Comparison of ENCODE assay signal across 20 cellular contexts in genomic region chr11:70694371-70694770, GRCh38.
DNase-seq lines count a peak whose midpoint lies in the region; ATAC-seq and TF ChIP-seq lines count a peak whose summit lies in the region.
"Had no signal": no experiment of that assay in that cellular context is flagged by ENCODE, and none has a peak within 500 bp of the region (broad histone marks: within the 10 kb centered on the region; RNA-seq: fewer than 3 reads in every experiment).

No MANE protein-coding gene starts in this region.

- 0 out of 2 replicates have a peak, but pooled peaks cover 6% of the 10 kb centered on the region for H3K36me3 Mint-ChIP-seq in HFFc6 (ENCODE audit: low read depth)
- H3K36me3 Mint-ChIP-seq: CD8-positive, alpha-beta memory T cell had no signal

- peak overlapping the region; percentile 27 for H2BK15ac ChIP-seq in neuronal stem cell (ENCODE audit: low read length)

- no peak overlapping the region for H3K27ac Mint-ChIP-seq in HFFc6
- H3K27ac Mint-ChIP-seq: CD8-positive, alpha-beta memory T cell had no signal

- no peak overlapping the region for H3K18ac ChIP-seq in neuronal stem cell (ENCODE audit: low read length)

- intact Hi-C loops in Right ventricle myocardium inferior (cut with DNase I) (no loop called here), left cardiac atrium (cut with DNase I) (no loop called here), testis (cut with DNase I; ENCODE audit: low total_unique reads) (no loop called here)

- H3K9me3 ChIP-seq in neuronal stem cell (replicated peaks in 1 of 2; ENCODE audit: control insufficient read depth in 2 of 2, insufficient read depth in 1 of 2, low read depth in 1 of 2, low read length in 2 of 2) (no peaks in the 10 kb centered on the region), testis (no peaks in the 10 kb centered on the region)
- H3K9me3 ChIP-seq: HAP-1 had no signal

- peak overlapping the region; percentile 21 for H3K9ac ChIP-seq in neuronal stem cell (ENCODE audit: low read depth, low read length, poor library complexity)
- H3K9ac ChIP-seq: BLaER1 had no signal

- H3K79me1 ChIP-seq in neuronal stem cell (ENCODE audit: low read depth, low read length) = no peaks in the 10 kb centered on the region

- H2BK12ac ChIP-seq in neuronal stem cell (ENCODE audit: low read length) = no peak overlapping the region

- H2AK5ac ChIP-seq in neuronal stem cell (ENCODE audit: low read depth, low read length) = no peak overlapping the region

- H2BK5ac ChIP-seq in neuronal stem cell (ENCODE audit: low read length) = no peak overlapping the region

- H3K14ac ChIP-seq in neuronal stem cell (ENCODE audit: low read length) = no peak overlapping the region

- no CpG with 5 or more reads among the region's 1 CpG for WGBS in neuronal stem cell (ENCODE audit: extremely low coverage in 2 of 2, insufficient read length in 2 of 2, insufficient replicate concordance in 1 of 2), 2 donors
- WGBS in testis, 2 donors = 67 to 81% methylated on average over 1 of the region's 1 CpG

- no peak overlapping the region for H2AFZ ChIP-seq in neuronal stem cell (ENCODE audit: low read length)

- no peak for TF ChIP-seq POLR2A in testis (IDR thresholded peaks at IDR 0.05)

- no peaks in the 10 kb centered on the region for H3K4me1 Mint-ChIP-seq in HFFc6 (ENCODE audit: low read depth)
- H3K4me1 Mint-ChIP-seq: CD8-positive, alpha-beta memory T cell had no signal

- ATAC-seq in Right ventricle myocardium inferior (no peak), left cardiac atrium (no peak), HG03565 (IDR thresholded peaks at IDR 0.05; ENCODE audit: unreplicated experiment) (no peak)
- ATAC-seq: GM12878, K562 had no signal

- H3K27me3 Mint-ChIP-seq in HFFc6 (ENCODE audit: insufficient read depth) = peaks cover 2% of the 10 kb centered on the region; the same call in 1 of the 2 replicates

- no peak overlapping the region for H3K27ac ChIP-seq in neuronal stem cell (replicated peaks; ENCODE audit: low read length)
- no peak overlapping the region for H3K27ac ChIP-seq in testis
- H3K27ac ChIP-seq: BLaER1, RWPE1 had no signal

- H3K27me3 ChIP-seq in neuronal stem cell (ENCODE audit: control insufficient read depth in 3 of 3, insufficient read depth in 3 of 3, low read depth in 1 of 3, low read length in 3 of 3) (peaks cover 0 to 3% (median 0%) of the 10 kb centered on the region in 3 experiments), testis (no peaks in the 10 kb centered on the region)
- H3K27me3 ChIP-seq: BLaER1 had no signal

- no peak overlapping the region for H4K91ac ChIP-seq in neuronal stem cell (ENCODE audit: low read depth, low read length, poor library complexity)

- H2BK120ac ChIP-seq in neuronal stem cell (ENCODE audit: low read depth, low read length) = no peak overlapping the region

- H3K4me3 Mint-ChIP-seq in HFFc6 = no peak overlapping the region
- H3K4me3 Mint-ChIP-seq: CD8-positive, alpha-beta memory T cell had no signal

- H3K4ac ChIP-seq in neuronal stem cell (ENCODE audit: low read length) = no peak overlapping the region

- no peak for TF ChIP-seq CTCF in HFFc6 (IDR thresholded peaks at IDR 0.05)
- no peak for TF ChIP-seq CTCF in testis (IDR thresholded peaks at IDR 0.05)

- H3K36me3 ChIP-seq in neuronal stem cell (replicated peaks in 1 of 2; ENCODE audit: control insufficient read depth in 2 of 2, insufficient read depth in 2 of 2, low read length in 2 of 2) (no peaks in the 10 kb centered on the region), testis (ENCODE audit: low read depth, missing control alignments) (no peaks in the 10 kb centered on the region)
- H3K36me3 ChIP-seq: BLaER1, HAP-1 had no signal

- no peak overlapping the region for H3K4me2 ChIP-seq in neuronal stem cell (ENCODE audit: insufficient read depth, low read length, poor library complexity, severe bottlenecking)
- H3K4me2 ChIP-seq: BLaER1 had no signal

- H3K23ac ChIP-seq in neuronal stem cell (ENCODE audit: low read depth, low read length, poor library complexity) = no peak overlapping the region

- no peak overlapping the region for H3K4me3 ChIP-seq in neuronal stem cell (ENCODE audit: low read length in 2 of 2)
- H3K4me3 ChIP-seq in testis = no peak overlapping the region
- H3K4me3 ChIP-seq: BLaER1, GM12878, HAP-1, K562 had no signal

- H3K9me3 Mint-ChIP-seq in HFFc6 = peaks cover 35% of the 10 kb centered on the region

- no peaks in the 10 kb centered on the region for H3K4me1 ChIP-seq in neuronal stem cell (ENCODE audit: control insufficient read depth in 2 of 2, insufficient read depth in 1 of 2, low read depth in 1 of 2, low read length in 2 of 2)
- no peaks in the 10 kb centered on the region for H3K4me1 ChIP-seq in testis
- H3K4me1 ChIP-seq: HAP-1 had no signal

- no peak overlapping the region for H4K8ac ChIP-seq in neuronal stem cell (ENCODE audit: low read depth, low read length)

- DNase-seq in Right ventricle myocardium inferior (ENCODE audit: missing footprints) = peak; percentile 37
- no peak for DNase-seq in left cardiac atrium
- DNase-seq in fibroblast of peridontal ligament (ENCODE audit: extremely low read depth) = peak; percentile 10
- DNase-seq in neuronal stem cell (ENCODE audit: low spot score) = no peak
- DNase-seq in SIG-M5 treated with dmso at 0.1 percent for 504 hours (lab: John Stamatoyannopoulos, UW; ENCODE audit: unreplicated experiment) = no peak
- DNase-seq in HFFc6 = no peak
- DNase-seq in testis = no peak
- DNase-seq: 8988T, DND-41, GDM1, NCI-H1417, NCI-H2029 treated with DMSO at 0.1 percent for 48 hours, NCI-H774 had no signal

Comparison
In these comparisons a context has a peak if more than half of its experiments do, and no peak if none do; other contexts are left out.
1. DNase-seq: peak in Right ventricle myocardium inferior (single experiment) and fibroblast of peridontal ligament (single experiment); none in left cardiac atrium (single experiment), neuronal stem cell (single experiment), SIG-M5 treated with dmso at 0.1 percent for 504 hours (single experiment), HFFc6 (single experiment) and testis (single experiment).